23 cellular contexts compared by ENCODE assay signal in genomic region chr16:73319747-73320146, GRCh38.
"Had no signal": no experiment of that assay in that cellular context is flagged by ENCODE, and none has a peak within 500 bp of the region (broad histone marks: within the 10 kb centered on the region; RNA-seq: fewer than 3 reads in every experiment).

No MANE protein-coding gene starts in this region.

- H3K27me3 Mint-ChIP-seq: activated naive CD8-positive, alpha-beta T cell had no signal

- H3K27ac ChIP-seq: colonic mucosa, esophagus muscularis mucosa, hepatocyte, left ventricle myocardium inferior, prostate gland, suprapubic skin, upper lobe of left lung had no signal

- H3K4me3 ChIP-seq: colonic mucosa, esophagus muscularis mucosa, hepatocyte, left ventricle myocardium inferior, prostate gland, smooth muscle cell, suprapubic skin, upper lobe of left lung had no signal

- H3K36me3 Mint-ChIP-seq: activated naive CD8-positive, alpha-beta T cell; naive thymus-derived CD8-positive, alpha-beta T cell; WTC11 had no signal

- DNase-seq: activated CD4-positive, alpha-beta T cell treated with anti-CD3 and anti-CD28 coated beads for 48 hours; activated CD8-positive, alpha-beta memory T cell treated with anti-CD3 and anti-CD28 coated beads, Interleukin-2, amount 50 U/mL, for 48 hours; activated CD8-positive, alpha-beta T cell treated with anti-CD3 and anti-CD28 coated beads, Interleukin-2, amount 10 ng/mL, durations not matched to agents 7 days and 5 days; activated gamma-delta T cell treated with Interleukin-2 at 50 U/mL for 16 hours; amniotic stem cell; caudate nucleus; colonic mucosa; kidney; left ventricle myocardium inferior; naive thymus-derived CD8-positive, alpha-beta T cell; right cardiac atrium; stimulated activated CD4-positive, alpha-beta T cell treated with anti-CD3 and anti-CD28 coated beads, Interleukin-4, amount 100 ng/mL, for 4 hours; stimulated activated CD8-positive, alpha-beta memory T cell treated with anti-CD3 and anti-CD28 coated beads, Interleukin-4, amount 100 ng/mL, for 48 hours; stimulated activated naive CD8-positive, alpha-beta T cell treated with anti-CD3 and anti-CD28 coated beads, Interleukin-15, Interleukin-2, amounts not matched to agents 100 U/mL and 50 U/mL, for 24 hours; T-helper 2 cell; upper lobe of left lung had no signal

- H3K27ac Mint-ChIP-seq: activated CD8-positive, alpha-beta T cell treated with anti-CD3 and anti-CD28 coated beads, Interleukin-2, amount 10 ng/mL, durations not matched to agents 7 days and 5 days; activated naive CD8-positive, alpha-beta T cell; naive thymus-derived CD8-positive, alpha-beta T cell; WTC11 had no signal

- H3K27me3 ChIP-seq: colonic mucosa, esophagus muscularis mucosa, hepatocyte, suprapubic skin, upper lobe of left lung had no signal

- H3K36me3 ChIP-seq: colonic mucosa, esophagus muscularis mucosa, left ventricle myocardium inferior, prostate gland, suprapubic skin, upper lobe of left lung had no signal

- H3K4me1 ChIP-seq: colonic mucosa, esophagus muscularis mucosa, left ventricle myocardium inferior, prostate gland, suprapubic skin, upper lobe of left lung had no signal

- H3K9me3 ChIP-seq: colonic mucosa, esophagus muscularis mucosa, left ventricle myocardium inferior, prostate gland, suprapubic skin, upper lobe of left lung had no signal

- H3K4me3 Mint-ChIP-seq: activated CD8-positive, alpha-beta T cell treated with anti-CD3 and anti-CD28 coated beads, Interleukin-2, amount 10 ng/mL, durations not matched to agents 7 days and 5 days; activated naive CD8-positive, alpha-beta T cell; naive thymus-derived CD8-positive, alpha-beta T cell; WTC11 had no signal
